Comparison of ENCODE assay signal across 1 cellular context in the genomic region with DNA sequence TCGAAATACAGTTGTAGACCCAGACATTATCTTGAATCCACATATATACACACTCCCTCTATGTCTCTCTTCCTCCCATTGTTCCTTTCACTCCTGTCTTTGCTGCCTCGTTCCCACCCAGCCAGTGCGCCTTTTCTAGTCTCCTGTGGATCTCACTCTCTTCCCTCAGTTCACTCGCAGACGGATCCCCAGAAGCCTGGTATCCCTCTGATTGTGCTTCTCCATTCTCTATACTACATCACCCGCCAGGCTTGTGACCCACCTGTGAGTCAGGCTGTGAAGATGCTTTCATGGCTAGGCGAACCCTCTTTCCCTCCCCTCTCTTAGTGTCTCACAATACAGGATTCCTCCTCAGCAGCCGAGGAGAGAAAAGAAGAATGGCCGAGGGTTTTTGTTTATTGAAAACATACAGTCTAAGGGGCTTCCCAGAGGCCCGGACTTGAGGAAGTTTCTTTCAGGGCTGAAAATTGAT.
TF ChIP-seq lines count a peak whose summit lies in the region.

No MANE protein-coding gene starts in this region.

TF ChIP-seq in GM12891, 5 proteins besides CTCF, POLR2A, EP300 and RAD21:
- TF ChIP-seq PAX5 (IDR thresholded peaks at IDR 0.05; ENCODE audit: insufficient read depth, low read length, severe bottlenecking), result no peak
